Comparison of ENCODE assay signal across 28 cellular contexts in genomic region chr11:20261526-20261925, GRCh38.
"Had no signal": no experiment of that assay in that cellular context is flagged by ENCODE, and none has a peak within 500 bp of the region (broad histone marks: within the 10 kb centered on the region; RNA-seq: fewer than 3 reads in every experiment).

No MANE protein-coding gene starts in this region.

- H3K4me3 Mint-ChIP-seq: activated B cell treated with CpG ODN at 0.5 μM for 24 hours; activated CD4-positive, alpha-beta memory T cell treated with anti-CD3 and anti-CD28 coated beads for 36 hours; activated CD4-positive, alpha-beta T cell treated with anti-CD3 and anti-CD28 coated beads for 36 hours; activated naive CD4-positive, alpha-beta T cell treated with anti-CD3 and anti-CD28 coated beads for 36 hours; activated naive CD8-positive, alpha-beta T cell treated with anti-CD3 and anti-CD28 coated beads, Interleukin-2, amount 10 ng/mL, durations not matched to agents 7 days and 5 days; activated T-cell treated with anti-CD3 and anti-CD28 coated beads, Interleukin-2, amount 50 U/mL, for 72 hours; endodermal cell; stimulated activated naive CD8-positive, alpha-beta T cell treated with anti-CD3 and anti-CD28 coated beads, Interleukin-15, Interleukin-2, amounts not matched to agents 100 ng/mL and 50 ng/mL, for 24 hours; T-helper 1 cell treated with Interleukin-12 subunit alpha and Interleukin-12 subunit beta and Interleukin-4 antibody, amounts not matched to agents 30 μg/mL and 1 μg/mL, for 36 hours had no signal

- H3K27ac ChIP-seq: esophagus squamous epithelium, heart right ventricle, lower lobe of right lung, right lobe of liver, skin epidermis, transverse colon had no signal

- H3K4me1 ChIP-seq: esophagus squamous epithelium, heart right ventricle, lower lobe of right lung, right lobe of liver, transverse colon had no signal

- H3K27ac Mint-ChIP-seq: activated B cell treated with CpG ODN at 0.5 μM for 24 hours; activated CD4-positive, alpha-beta memory T cell treated with anti-CD3 and anti-CD28 coated beads for 36 hours; activated CD4-positive, alpha-beta T cell treated with anti-CD3 and anti-CD28 coated beads for 36 hours; activated naive CD4-positive, alpha-beta T cell treated with anti-CD3 and anti-CD28 coated beads for 36 hours; activated naive CD8-positive, alpha-beta T cell treated with anti-CD3 and anti-CD28 coated beads, Interleukin-2, amount 10 ng/mL, durations not matched to agents 7 days and 5 days; activated T-cell treated with anti-CD3 and anti-CD28 coated beads, Interleukin-2, amount 50 U/mL, for 72 hours; endodermal cell; stimulated activated naive CD8-positive, alpha-beta T cell treated with anti-CD3 and anti-CD28 coated beads, Interleukin-15, Interleukin-2, amounts not matched to agents 100 ng/mL and 50 ng/mL, for 24 hours; T-helper 1 cell treated with Interleukin-12 subunit alpha and Interleukin-12 subunit beta and Interleukin-4 antibody, amounts not matched to agents 30 μg/mL and 1 μg/mL, for 36 hours had no signal

- H3K36me3 ChIP-seq: esophagus squamous epithelium, heart right ventricle, lower lobe of right lung, right lobe of liver, transverse colon had no signal

- H3K36me3 Mint-ChIP-seq: activated CD4-positive, alpha-beta memory T cell treated with anti-CD3 and anti-CD28 coated beads for 36 hours; activated naive CD8-positive, alpha-beta T cell treated with anti-CD3 and anti-CD28 coated beads, Interleukin-2, amount 10 ng/mL, durations not matched to agents 7 days and 5 days had no signal

- H3K27me3 ChIP-seq: right lobe of liver, transverse colon had no signal

- ATAC-seq: activated CD4-positive, alpha-beta T cell treated with anti-CD3 and anti-CD28 coated beads for 36 hours; activated T-cell treated with anti-CD3 and anti-CD28 coated beads, Interleukin-2, amount 50 U/mL, for 72 hours; heart right ventricle; left lobe of liver; lower lobe of right lung; mucosa of descending colon; right lobe of liver had no signal

- H3K9me3 Mint-ChIP-seq: activated B cell treated with CpG ODN at 0.5 μM for 24 hours; activated CD4-positive, alpha-beta memory T cell treated with anti-CD3 and anti-CD28 coated beads for 36 hours; activated naive CD4-positive, alpha-beta T cell treated with anti-CD3 and anti-CD28 coated beads for 36 hours; activated naive CD8-positive, alpha-beta T cell treated with anti-CD3 and anti-CD28 coated beads, Interleukin-2, amount 10 ng/mL, durations not matched to agents 7 days and 5 days; activated T-cell treated with anti-CD3 and anti-CD28 coated beads, Interleukin-2, amount 50 U/mL, for 72 hours; endodermal cell; stimulated activated naive CD8-positive, alpha-beta T cell treated with anti-CD3 and anti-CD28 coated beads, Interleukin-15, Interleukin-2, amounts not matched to agents 100 ng/mL and 50 ng/mL, for 24 hours; T-helper 1 cell treated with Interleukin-12 subunit alpha and Interleukin-12 subunit beta and Interleukin-4 antibody, amounts not matched to agents 30 μg/mL and 1 μg/mL, for 36 hours had no signal

- H3K9me3 ChIP-seq: esophagus squamous epithelium, heart right ventricle, lower lobe of right lung, mucosa of descending colon, right lobe of liver, transverse colon had no signal

- H3K4me3 ChIP-seq: esophagus squamous epithelium, heart right ventricle, lower lobe of right lung, mucosa of descending colon, right lobe of liver, skin epidermis, transverse colon had no signal

- H3K4me1 Mint-ChIP-seq: activated B cell treated with CpG ODN at 0.5 μM for 24 hours; activated CD4-positive, alpha-beta T cell treated with anti-CD3 and anti-CD28 coated beads for 36 hours; activated naive CD8-positive, alpha-beta T cell treated with anti-CD3 and anti-CD28 coated beads, Interleukin-2, amount 10 ng/mL, durations not matched to agents 7 days and 5 days; endodermal cell had no signal

- DNase-seq: activated B cell treated with CpG ODN at 0.5 μM for 24 hours; activated CD4-positive, alpha-beta memory T cell treated with anti-CD3 and anti-CD28 coated beads for 36 hours; activated CD4-positive, alpha-beta T cell treated with anti-CD3 and anti-CD28 coated beads for 36 hours; activated effector memory CD4-positive, alpha-beta T cell treated with Interleukin-2 at 50 U/mL for 16 hours; activated naive CD4-positive, alpha-beta T cell treated with anti-CD3 and anti-CD28 coated beads for 36 hours; activated naive CD8-positive, alpha-beta T cell treated with anti-CD3 and anti-CD28 coated beads, Interleukin-2, amount 10 ng/mL, durations not matched to agents 7 days and 5 days; activated T-cell treated with anti-CD3 and anti-CD28 coated beads, Interleukin-2, amount 50 U/mL, for 72 hours; amniotic stem cell; cerebellar nuclear complex; cortex of kidney; endodermal cell; esophagus squamous epithelium; foreskin fibroblast; heart right ventricle; lower lobe of right lung; mesendoderm; mucosa of descending colon; nucleus accumbens; posterior cingulate gyrus; right lobe of liver; stimulated activated CD4-positive, alpha-beta T cell treated with anti-CD3 and anti-CD28 coated beads, Interleukin-1b, Interleukin-23, amount 100 ng/mL, for 48 hours; substantia nigra; T1000; transverse colon had no signal
